20 cellular contexts compared by ENCODE assay signal in genomic region chr18:49175476-49175875, GRCh38.
A peak's percentile ranks its signal among the peaks of the same experiment; 100 is the strongest.
DNase-seq lines count a peak whose midpoint lies in the region; ATAC-seq, FAIRE-seq and TF ChIP-seq lines count a peak whose summit lies in the region.
"Had no signal": no experiment of that assay in that cellular context is flagged by ENCODE, and none has a peak within 500 bp of the region (broad histone marks: within the 10 kb centered on the region; RNA-seq: fewer than 3 reads in every experiment).

No MANE protein-coding gene starts in this region.

- H2BK120ac ChIP-seq in H1 (replicated peaks; ENCODE audit: low read depth, low read length): no peak overlapping the region
- H2BK120ac ChIP-seq in mesenchymal stem cell (ENCODE audit: low read depth, low read length): no peak overlapping the region

- no peak for TF ChIP-seq EP300 in H1 (IDR thresholded peaks at IDR 0.05; ENCODE audit: borderline replicate concordance in 1 of 2, low read depth in 2 of 2, low read length in 2 of 2)

- H3K9me3 ChIP-seq in BLaER1 (no peaks in the 10 kb centered on the region), GM23248 (ENCODE audit: low read depth) (no peaks in the 10 kb centered on the region), H1 (ENCODE audit: insufficient read depth in 2 of 2, low read depth in 1 of 2, low read length in 1 of 2) (no peaks in the 10 kb centered on the region), mesenchymal stem cell (ENCODE audit: control insufficient read depth, low read length) (no peaks in the 10 kb centered on the region)
- H3K9me3 ChIP-seq: HAP-1 had no signal

- no peak for ATAC-seq in GM21723 (IDR thresholded peaks at IDR 0.05; ENCODE audit: unreplicated experiment)
- ATAC-seq: K562 had no signal

- H2BK15ac ChIP-seq in H1 (ENCODE audit: low read length) (no peak overlapping the region), mesenchymal stem cell (ENCODE audit: low read depth, poor library complexity, severe bottlenecking) (no peak overlapping the region)

- H3K23ac ChIP-seq in H1 (ENCODE audit: insufficient read length): no peak overlapping the region
- no peak overlapping the region for H3K23ac ChIP-seq in mesenchymal stem cell (ENCODE audit: low read length in 2 of 2)

- H3K4ac ChIP-seq in H1 (replicated peaks; ENCODE audit: insufficient read length, low read depth, low read length) (no peak overlapping the region), mesenchymal stem cell (ENCODE audit: low read depth in 1 of 2, low read length in 2 of 2) (no peak overlapping the region)

- H3K9ac ChIP-seq in BLaER1 (no peak overlapping the region), GM23248 (peak overlapping the region; percentile 73), H1 (replicated peaks in 1 of 4; ENCODE audit: extremely low read depth in 1 of 4, low read depth in 3 of 4, low read length in 3 of 4) (no peak overlapping the region), mesenchymal stem cell (ENCODE audit: low read length) (peak overlapping the region; percentile 76)

- no peak overlapping the region for H3K4me3 ChIP-seq in BLaER1
- no peak overlapping the region for H3K4me3 ChIP-seq in GM23248
- H3K4me3 ChIP-seq in H1 (ENCODE audit: extremely low read depth in 1 of 4, insufficient read depth in 2 of 4, low read depth in 3 of 4, low read length in 4 of 4): no peak overlapping the region
- no peak overlapping the region for H3K4me3 ChIP-seq in mesenchymal stem cell (ENCODE audit: insufficient read depth in 1 of 2, low read depth in 1 of 2, low read length in 2 of 2)
- H3K4me3 ChIP-seq: HAP-1, K562 had no signal

- DNase-seq in GM23248 (no peak), H1 (ENCODE audit: low read depth in 1 of 2, low spot score in 2 of 2) (no peak), mesenchymal stem cell (no peak), D341Med (ENCODE audit: low spot score) (no peak), NCI-H2171 treated with DMSO at 0.1 percent for 48 hours (lab: John Stamatoyannopoulos, UW) (no peak)
- no peak for DNase-seq in stimulated activated CD4-positive, alpha-beta T cell treated with anti-CD3 and anti-CD28 coated beads, Interleukin-2, amount 100 ng/mL, for 48 hours
- DNase-seq: 8988T; AML-193; C1 segment of cervical spinal cord; Calu3; CD4-positive, alpha-beta T cell; DND-41; GDM1; GOT3; HFFc6 had no signal

- H2AK5ac ChIP-seq in H1 (ENCODE audit: low read depth, low read length) (no peak overlapping the region), mesenchymal stem cell (ENCODE audit: low read length, severe bottlenecking) (no peak overlapping the region)

- H3K14ac ChIP-seq in H1 (ENCODE audit: insufficient read length): no peak overlapping the region
- H3K14ac ChIP-seq in mesenchymal stem cell (ENCODE audit: low read length in 2 of 2): no peak overlapping the region

- H3F3A ChIP-seq in GM23248 (ENCODE audit: insufficient read depth): peaks cover 32% of the 10 kb centered on the region

- H4K8ac ChIP-seq in H1 (ENCODE audit: extremely low read depth, insufficient read depth, low read length) (no peak overlapping the region), mesenchymal stem cell (ENCODE audit: low read length) (no peak overlapping the region)

- H3K18ac ChIP-seq in H1 (ENCODE audit: extremely low read depth, low read length) (no peak overlapping the region), mesenchymal stem cell (ENCODE audit: low read depth in 1 of 2, low read length in 2 of 2) (no peak overlapping the region)

- H2BK12ac ChIP-seq in H1 (ENCODE audit: low read depth, low read length) (no peak overlapping the region), mesenchymal stem cell (ENCODE audit: low read length in 2 of 2) (no peak overlapping the region)

- no peaks in the 10 kb centered on the region for H4K20me1 ChIP-seq in BLaER1
- no peaks in the 10 kb centered on the region for H4K20me1 ChIP-seq in GM23248 (ENCODE audit: insufficient read depth)
- H4K20me1 ChIP-seq in H1 (replicated peaks in 1 of 2; ENCODE audit: control insufficient read depth in 1 of 2, insufficient read depth in 2 of 2, low read length in 2 of 2): no peaks in the 10 kb centered on the region

- TF ChIP-seq CTCF in H1 (IDR thresholded peaks at IDR 0.05; ENCODE audit: control extremely low read depth in 1 of 3, insufficient read depth in 1 of 3, low read depth in 1 of 3, low read length in 3 of 3): no peak

- H3K79me1 ChIP-seq in H1 (ENCODE audit: low read depth, low read length) (no peaks in the 10 kb centered on the region), mesenchymal stem cell (replicated peaks; ENCODE audit: low read length, poor library complexity, severe bottlenecking) (peaks cover 6% of the 10 kb centered on the region)

- in situ Hi-C loops in GM23248 (cut with MboI): loop anchor here (10.0 kb wide), 2 partner anchors 231 to 501 kb away; no protein-coding TSS in a partner anchor

- 65 to 73% methylated on average over 1 of the region's 1 CpG for WGBS in GM23248 (ENCODE audit: low coverage in 1 of 2, low lambda C conversion rate in 2 of 2, missing lambda C conversion rate in 2 of 2), 2 experiments
- WGBS in H1 (ENCODE audit: extremely low coverage in 1 of 2, insufficient coverage in 1 of 2, insufficient read length in 1 of 2, insufficient replicate concordance in 2 of 2, low coverage in 1 of 2, low lambda C conversion rate in 2 of 2, missing lambda C conversion rate in 1 of 2), 2 experiments: 100% methylated on average over 1 of the region's 1 CpG; no CpG with 5 or more reads in 1 of the 2 experiments
- WGBS in mesenchymal stem cell: no CpG with 5 or more reads among the region's 1 CpG

- no peak overlapping the region for H2BK5ac ChIP-seq in H1 (ENCODE audit: low read depth, low read length)
- H2BK5ac ChIP-seq in mesenchymal stem cell (ENCODE audit: low read depth, low read length, poor library complexity, severe bottlenecking): no peak overlapping the region

- H3K4me1 ChIP-seq in BLaER1 (peaks cover 86% of the 10 kb centered on the region), GM23248 (ENCODE audit: insufficient read depth) (peaks cover 46% of the 10 kb centered on the region), H1 (replicated peaks in 1 of 4; ENCODE audit: control insufficient read depth in 3 of 4, insufficient read depth in 4 of 4, low read length in 3 of 4) (no peaks in the 10 kb centered on the region), mesenchymal stem cell (ENCODE audit: control insufficient read depth, insufficient read depth, low read depth, low read length) (no peaks in the 10 kb centered on the region)

- H3K79me2 ChIP-seq in GM23248 (ENCODE audit: insufficient read depth) (peaks cover 13% of the 10 kb centered on the region; the same call in 1 of the 2 replicates), H1 (ENCODE audit: control insufficient read depth in 1 of 2, insufficient read depth in 2 of 2, low read length in 2 of 2) (no peaks in the 10 kb centered on the region)

- no peaks in the 10 kb centered on the region for H3K23me2 ChIP-seq in H1 (ENCODE audit: low read depth, low read length)

- CTCF ChIA-PET in H1 (lab: Charles Lee; ENCODE audit: partially characterized antibody): interaction anchor here (0.6 to 1.9 kb wide), 7 partner anchors 9 to 551 kb away, joined by 3 to 4 read pairs (median 3); no protein-coding TSS in a partner anchor

- H2AFZ ChIP-seq in GM23248 (no peak overlapping the region), H1 (ENCODE audit: low read length) (no peak overlapping the region), mesenchymal stem cell (ENCODE audit: low read depth, low read length) (no peak overlapping the region)

- no peak overlapping the region for H2BK20ac ChIP-seq in H1 (ENCODE audit: low read length)

- H3K36me3 ChIP-seq in BLaER1 (no peaks in the 10 kb centered on the region), GM23248 (ENCODE audit: low read depth) (no peaks in the 10 kb centered on the region), H1 (ENCODE audit: control insufficient read depth in 2 of 4, insufficient read depth in 4 of 4, low read length in 3 of 4) (no peaks in the 10 kb centered on the region), mesenchymal stem cell (ENCODE audit: control insufficient read depth in 1 of 2, insufficient read depth in 2 of 2, low read depth in 1 of 2, low read length in 2 of 2) (no peaks in the 10 kb centered on the region)
- H3K36me3 ChIP-seq: HAP-1 had no signal

- no peak for TF ChIP-seq POLR2A in H1 (IDR thresholded peaks at IDR 0.05; ENCODE audit: control extremely low read depth in 1 of 2, low read depth in 2 of 2, low read length in 2 of 2)

- H4K5ac ChIP-seq in H1 (ENCODE audit: insufficient read length, low read depth, low read length): no peak overlapping the region

- H3K27me3 ChIP-seq in BLaER1 (no peaks in the 10 kb centered on the region), GM23248 (replicated peaks; ENCODE audit: insufficient read depth) (no peaks in the 10 kb centered on the region), H1 (replicated peaks in 1 of 4; ENCODE audit: control insufficient read depth in 3 of 4, extremely low read depth in 1 of 4, insufficient read depth in 3 of 4, low read length in 3 of 4) (no peaks in the 10 kb centered on the region; a peak in 1 of 7 replicates), mesenchymal stem cell (ENCODE audit: control insufficient read depth in 1 of 2, insufficient read depth in 1 of 2, low read length in 2 of 2) (no peaks in the 10 kb centered on the region)

- peak; percentile 36 for FAIRE-seq in H1 (lab: Jason Lieb, UNC)
- FAIRE-seq: K562 had no signal

- POLR2A ChIA-PET in H1 (lab: Charles Lee; ENCODE audit: partially characterized antibody): interaction anchor here (0.6 kb wide), 1 partner anchor 632 kb away, joined by 3 read pairs; no protein-coding TSS in a partner anchor

- H3K4me2 ChIP-seq in BLaER1: peak overlapping the region; percentile 71
- H3K4me2 ChIP-seq in GM23248 (ENCODE audit: unreplicated experiment): peak overlapping the region; percentile 82
- H3K4me2 ChIP-seq in H1 (ENCODE audit: insufficient read depth in 1 of 2, low read depth in 2 of 2, low read length in 2 of 2): no peak overlapping the region
- no peak overlapping the region for H3K4me2 ChIP-seq in mesenchymal stem cell (ENCODE audit: low read length, poor library complexity, severe bottlenecking)

- H3K27ac ChIP-seq in BLaER1 (peak overlapping the region; percentile 88), GM23248 (no peak overlapping the region), H1 (ENCODE audit: low read depth, low read length) (no peak overlapping the region), mesenchymal stem cell (ENCODE audit: low read length, poor library complexity, severe bottlenecking) (no peak overlapping the region)
- H3K27ac ChIP-seq: HL-60 had no signal

- no peak overlapping the region for H3K56ac ChIP-seq in H1 (replicated peaks; ENCODE audit: insufficient read length, low read depth, low read length)

- TF ChIP-seq RAD21 in H1 (IDR thresholded peaks at IDR 0.05 in 1 of 2, conservative IDR thresholded peaks at IDR 0.05 in 1 of 2; ENCODE audit: low read depth in 2 of 2, low read length in 2 of 2): no peak

- no peaks in the 10 kb centered on the region for H3K9me2 ChIP-seq in GM23248 (ENCODE audit: insufficient read depth)

- no peak overlapping the region for H4K91ac ChIP-seq in H1 (replicated peaks; ENCODE audit: insufficient read length, low read length)
- no peak overlapping the region for H4K91ac ChIP-seq in mesenchymal stem cell (ENCODE audit: low read length)

TF ChIP-seq in H1, 55 proteins besides CTCF, POLR2A, EP300 and RAD21 (continues in another document):
- no peak for TF ChIP-seq TAF7 (optimal IDR thresholded peaks at IDR 0.05; ENCODE audit: borderline replicate concordance, low read depth, low read length)
- TF ChIP-seq CREB1 (IDR thresholded peaks at IDR 0.05): no peak
- TF ChIP-seq NANOG (IDR thresholded peaks at IDR 0.05; ENCODE audit: insufficient read depth, low read depth, low read length, poor library complexity, severe bottlenecking): no peak

Comparison
In these comparisons a context has a peak if more than half of its experiments do, and no peak if none do; other contexts are left out.
1. H3K4me2 ChIP-seq: peak in BLaER1 (single experiment) and GM23248 (single experiment); none in H1 (0 of 2) and mesenchymal stem cell (single experiment).
2. H3K9ac ChIP-seq: peak in GM23248 (single experiment) and mesenchymal stem cell (single experiment); none in BLaER1 (single experiment) and H1 (0 of 4).